In genomic region chr19:21314676-21315075, GRCh38 we compare ENCODE assay signal across 17 cellular contexts. TPM values are rescaled to one million over a fixed set of nuclear protein-coding genes. Genes with fewer than 3 reads are reported as not detected.
A peak's percentile ranks its signal among the peaks of the same experiment; 100 is the strongest.
DNase-seq lines count a peak whose midpoint lies in the region; ATAC-seq and TF ChIP-seq lines count a peak whose summit lies in the region.
"Had no signal": no experiment of that assay in that cellular context is flagged by ENCODE, and none has a peak within 500 bp of the region (broad histone marks: within the 10 kb centered on the region; RNA-seq: fewer than 3 reads in every experiment).

No MANE protein-coding gene starts in this region.

- no peaks in the 10 kb centered on the region for H3K27me3 Mint-ChIP-seq in activated T-cell treated with anti-CD3 and anti-CD28 coated beads, Interleukin-2, amount 50 U/mL, for 24 hours
- H3K27me3 Mint-ChIP-seq in activated naive CD8-positive, alpha-beta T cell treated with anti-CD3 and anti-CD28 coated beads, Interleukin-2, amount 50 U/mL, for 24 hours = no peaks in the 10 kb centered on the region
- H3K27me3 Mint-ChIP-seq in stimulated activated naive B cell treated with anti-CD40 and anti-IgM and Interleukin-4, amounts not matched to agents 10 μg/mL and 1 μg/mL and 100 μg/mL, for 72 hours = no peaks in the 10 kb centered on the region

- no peak overlapping the region for H3K4me3 Mint-ChIP-seq in activated T-cell treated with anti-CD3 and anti-CD28 coated beads, Interleukin-2, amount 50 U/mL, for 24 hours
- H3K4me3 Mint-ChIP-seq in activated naive CD8-positive, alpha-beta T cell treated with anti-CD3 and anti-CD28 coated beads, Interleukin-2, amount 50 U/mL, for 24 hours = no peak overlapping the region
- no peak overlapping the region for H3K4me3 Mint-ChIP-seq in stimulated activated naive B cell treated with anti-CD40 and anti-IgM and Interleukin-4, amounts not matched to agents 10 μg/mL and 1 μg/mL and 100 μg/mL, for 72 hours
- H3K4me3 Mint-ChIP-seq: neural progenitor cell had no signal

- peak overlapping the region; percentile 44 for H3K27ac Mint-ChIP-seq in activated T-cell treated with anti-CD3 and anti-CD28 coated beads, Interleukin-2, amount 50 U/mL, for 24 hours
- H3K27ac Mint-ChIP-seq in activated naive CD8-positive, alpha-beta T cell treated with anti-CD3 and anti-CD28 coated beads, Interleukin-2, amount 50 U/mL, for 24 hours = peak overlapping the region; percentile 35
- no peak overlapping the region for H3K27ac Mint-ChIP-seq in stimulated activated naive B cell treated with anti-CD40 and anti-IgM and Interleukin-4, amounts not matched to agents 10 μg/mL and 1 μg/mL and 100 μg/mL, for 72 hours
- H3K27ac Mint-ChIP-seq: neural progenitor cell had no signal

- no peak overlapping the region for H3K27ac ChIP-seq in SJCRH30
- H3K27ac ChIP-seq: neural progenitor cell had no signal

- H3K27me3 ChIP-seq in SJCRH30 = no peaks in the 10 kb centered on the region
- H3K27me3 ChIP-seq: neural progenitor cell had no signal

- peaks cover 50% of the 10 kb centered on the region for H3K4me1 Mint-ChIP-seq in activated T-cell treated with anti-CD3 and anti-CD28 coated beads, Interleukin-2, amount 50 U/mL, for 24 hours (ENCODE audit: low read depth)
- H3K4me1 Mint-ChIP-seq in activated naive CD8-positive, alpha-beta T cell treated with anti-CD3 and anti-CD28 coated beads, Interleukin-2, amount 50 U/mL, for 24 hours = peaks cover 32% of the 10 kb centered on the region
- H3K4me1 Mint-ChIP-seq in stimulated activated naive B cell treated with anti-CD40 and anti-IgM and Interleukin-4, amounts not matched to agents 10 μg/mL and 1 μg/mL and 100 μg/mL, for 72 hours = peaks cover 7 to 21% of the 10 kb centered on the region in 2 donors
- H3K4me1 Mint-ChIP-seq: neural progenitor cell had no signal

- ATAC-seq in activated naive CD8-positive, alpha-beta T cell treated with anti-CD3 and anti-CD28 coated beads, Interleukin-2, amount 50 U/mL, for 24 hours = no peak
- ATAC-seq in stimulated activated naive B cell treated with anti-CD40 and anti-IgM and Interleukin-4, amounts not matched to agents 10 μg/mL and 1 μg/mL and 100 μg/mL, for 72 hours (replicated peaks) = peak; percentile 36 to 41
- no peak for ATAC-seq in HG02571 (IDR thresholded peaks at IDR 0.05; ENCODE audit: unreplicated experiment)
- ATAC-seq in omental fat pad (ENCODE audit: low FRiP score) = no peak
- ATAC-seq: activated CD4-positive, CD25-positive, alpha-beta regulatory T cell treated with anti-CD3 and anti-CD28 coated beads, Interleukin-2, amount 50 U/mL, for 24 hours; PC-3 had no signal

- DNase-seq in activated T-cell treated with anti-CD3 and anti-CD28 coated beads, Interleukin-2, amount 50 U/mL, for 24 hours = no peak
- DNase-seq in activated T-cell treated with anti-CD3 and anti-CD28 coated beads for 4 hours (no peak), fibroblast of the aortic adventitia (ENCODE audit: low read depth) (peak; percentile 38), SJCRH30 (no peak), omental fat pad (ENCODE audit: low spot score) (no peak)
- DNase-seq in activated naive CD8-positive, alpha-beta T cell treated with anti-CD3 and anti-CD28 coated beads, Interleukin-2, amount 50 U/mL, for 24 hours = no peak
- no peak for DNase-seq in stimulated activated naive B cell treated with anti-CD40 and anti-IgM and Interleukin-4, amounts not matched to agents 10 μg/mL and 1 μg/mL and 100 μg/mL, for 72 hours
- DNase-seq: central memory CD4-positive, alpha-beta T cell; COR-L47; foreskin fibroblast; NCI-H1417; NCI-H446 treated with DMSO at 0.1 percent for 48 hours; PC-3; small intestine had no signal

- TF ChIP-seq CTCF in fibroblast of the aortic adventitia (IDR thresholded peaks at IDR 0.05; ENCODE audit: insufficient read depth, low read length) (no peak), omental fat pad (IDR thresholded peaks at IDR 0.05) (no peak)

- H3K36me3 Mint-ChIP-seq in activated T-cell treated with anti-CD3 and anti-CD28 coated beads, Interleukin-2, amount 50 U/mL, for 24 hours (ENCODE audit: low read depth) = peaks cover 87% of the 10 kb centered on the region
- H3K36me3 Mint-ChIP-seq in activated naive CD8-positive, alpha-beta T cell treated with anti-CD3 and anti-CD28 coated beads, Interleukin-2, amount 50 U/mL, for 24 hours (ENCODE audit: low read depth) = peaks cover 58% of the 10 kb centered on the region
- peaks cover 8 to 32% of the 10 kb centered on the region in 2 donors for H3K36me3 Mint-ChIP-seq in stimulated activated naive B cell treated with anti-CD40 and anti-IgM and Interleukin-4, amounts not matched to agents 10 μg/mL and 1 μg/mL and 100 μg/mL, for 72 hours

- H3K4me1 ChIP-seq in SJCRH30 = no peaks in the 10 kb centered on the region
- H3K4me1 ChIP-seq: neural progenitor cell had no signal

- no peak overlapping the region for H3K4me3 ChIP-seq in fibroblast of the aortic adventitia (ENCODE audit: low read depth, low read length)
- no peak overlapping the region for H3K4me3 ChIP-seq in SJCRH30
- H3K4me3 ChIP-seq: neural progenitor cell had no signal

- peaks cover 44% of the 10 kb centered on the region for H3K36me3 ChIP-seq in SJCRH30
- H3K36me3 ChIP-seq: neural progenitor cell had no signal

- peaks cover 6% of the 10 kb centered on the region for H3K9me3 ChIP-seq in SJCRH30 (replicated peaks)

- H3K9me3 Mint-ChIP-seq in activated T-cell treated with anti-CD3 and anti-CD28 coated beads, Interleukin-2, amount 50 U/mL, for 24 hours = peaks cover 10% of the 10 kb centered on the region
- H3K9me3 Mint-ChIP-seq in activated naive CD8-positive, alpha-beta T cell treated with anti-CD3 and anti-CD28 coated beads, Interleukin-2, amount 50 U/mL, for 24 hours = peaks cover 4% of the 10 kb centered on the region
- H3K9me3 Mint-ChIP-seq in stimulated activated naive B cell treated with anti-CD40 and anti-IgM and Interleukin-4, amounts not matched to agents 10 μg/mL and 1 μg/mL and 100 μg/mL, for 72 hours = no peaks in the 10 kb centered on the region

RNA-seq across cellular contexts. Expression of gene ZNF708, which starts 14.5 kb away (rescaled TPM):
- 8.8 and 15.9 TPM in 2 replicates for total RNA-seq in fibroblast of the aortic adventitia (ENCODE audit: low replicate concordance)
- total RNA-seq in SJCRH30 (2014; rRNA removed; shearing (Covaris generic)) = 15.3 and 17.2 TPM in 2 replicates
- 10 to 100 TPM in 3 of 4 donors, 1 to 10 TPM in 1; 9.1 to 21.4 (median 12.1) TPM for total RNA-seq in omental fat pad

RNA-seq across cellular contexts. Expression of gene ZNF738, which starts 44.1 kb away (rescaled TPM):
- total RNA-seq in fibroblast of the aortic adventitia (ENCODE audit: low replicate concordance) = 2.9 and 6.4 TPM in 2 replicates
- total RNA-seq in SJCRH30 (2014; rRNA removed; shearing (Covaris generic)) = 40.9 and 48.3 TPM in 2 replicates
- total RNA-seq in omental fat pad = 1 to 10 TPM; 3.3 to 7.3 (median 4.0) TPM

Comparison
In these comparisons a context has a peak if more than half of its experiments do, and no peak if none do; other contexts are left out.
1. ATAC-seq: peak in stimulated activated naive B cell treated with anti-CD40 and anti-IgM and Interleukin-4, amounts not matched to agents 10 μg/mL and 1 μg/mL and 100 μg/mL, for 72 hours (2 of 2); none in activated naive CD8-positive, alpha-beta T cell treated with anti-CD3 and anti-CD28 coated beads, Interleukin-2, amount 50 U/mL, for 24 hours (single experiment), HG02571 (single experiment) and omental fat pad (single experiment).